ENCODE assay signal across 8 cellular contexts in genomic region chr6:32152414-32153251, GRCh38. TPM values are rescaled to one million over a fixed set of nuclear protein-coding genes. Genes with fewer than 3 reads are reported as not detected.
DNase-seq lines count a peak whose midpoint lies in the region; ATAC-seq and TF ChIP-seq lines count a peak whose summit lies in the region.

No MANE protein-coding gene starts in this region.

- no peaks in the 10 kb centered on the region for H3K36me3 ChIP-seq in mammary epithelial cell (ENCODE audit: insufficient read depth, low read length)

- dilution Hi-C loops in mammary epithelial cell (cut with HindIII; ENCODE audit: low sequenced_read_pairs): no loop called here

- peak overlapping the region; percentile 96 for H3K4me2 ChIP-seq in mammary epithelial cell (ENCODE audit: insufficient read depth, low read depth, low read length)

- no peaks in the 10 kb centered on the region for H4K20me1 ChIP-seq in mammary epithelial cell (ENCODE audit: insufficient read depth, low read length)

- WGBS in mammary epithelial cell (ENCODE audit: low coverage, missing lambda C conversion rate): 17% methylated on average over 17 of the region's 24 CpGs

- H2AFZ ChIP-seq in mammary epithelial cell (ENCODE audit: low read depth, low read length): peak overlapping the region; percentile 98

- peak overlapping the region; percentile 79 for H3K9ac ChIP-seq in mammary epithelial cell (ENCODE audit: insufficient read depth, low read length)

- peak overlapping the region; percentile 41 for H3K27ac ChIP-seq in mammary epithelial cell (ENCODE audit: insufficient read depth, low read depth, low read length)
- peak overlapping the region; percentile 92 for H3K27ac ChIP-seq in temporal lobe (ENCODE audit: low read depth, low read length)

- peaks cover 21% of the 10 kb centered on the region for H3K4me1 ChIP-seq in mammary epithelial cell (ENCODE audit: insufficient read depth, low read length)

- H3K4me3 ChIP-seq in mammary epithelial cell (replicated peaks in 1 of 3; ENCODE audit: insufficient read depth in 1 of 3, low read depth in 2 of 3, low read length in 3 of 3): peak overlapping the region; percentile 67 to 78 (median 70)

- TF ChIP-seq CTCF in mammary epithelial cell (conservative IDR thresholded peaks at IDR 0.05 in 1 of 2, IDR thresholded peaks at IDR 0.05 in 1 of 2; ENCODE audit: extremely low read depth in 1 of 2, insufficient read depth in 1 of 2, low read depth in 1 of 2, low read length in 2 of 2): no peak

- peak overlapping the region; percentile 95 to 99 for H3K4me3 Mint-ChIP-seq in activated T-cell treated with anti-CD3 and anti-CD28 coated beads, Interleukin-2, amount 50 U/mL, for 72 hours

- H3K79me2 ChIP-seq in mammary epithelial cell (ENCODE audit: insufficient read depth, low read length): peaks cover 12% of the 10 kb centered on the region

- H3K27me3 ChIP-seq in mammary epithelial cell (ENCODE audit: insufficient read depth, low read length): no peaks in the 10 kb centered on the region

- ATAC-seq in activated T-cell treated with anti-CD3 and anti-CD28 coated beads, Interleukin-2, amount 50 U/mL, for 72 hours (replicated peaks in 1 of 2): no peak
- no peak for ATAC-seq in HG03565 (IDR thresholded peaks at IDR 0.05; ENCODE audit: unreplicated experiment)

- BruUV-seq in mammary epithelial cell (replicated peaks; lab: Mats Ljungman, UMichigan): no TSS peak

- CTCF ChIA-PET in mammary epithelial cell (lab: Charles Lee; ENCODE audit: low non-redundant PET): interaction anchor here (0.6 kb wide), 3 partner anchors 173 to 1762 kb away, joined by 3 to 6 read pairs (median 3); no protein-coding TSS in a partner anchor

- H3K36me3 Mint-ChIP-seq in activated T-cell treated with anti-CD3 and anti-CD28 coated beads, Interleukin-2, amount 50 U/mL, for 72 hours (ENCODE audit: insufficient read depth in 2 of 2): peaks cover 3% of the 10 kb centered on the region in 2 donors

- H3K27ac Mint-ChIP-seq in activated T-cell treated with anti-CD3 and anti-CD28 coated beads, Interleukin-2, amount 50 U/mL, for 72 hours: no peak overlapping the region

- H3K9me3 Mint-ChIP-seq in activated T-cell treated with anti-CD3 and anti-CD28 coated beads, Interleukin-2, amount 50 U/mL, for 72 hours: no peaks in the 10 kb centered on the region

- H3K9me3 ChIP-seq in mammary epithelial cell (replicated peaks; ENCODE audit: insufficient read depth, low read length): no peaks in the 10 kb centered on the region

- intact Hi-C loops in mammary epithelial cell (cut with micrococcal nuclease): loop anchor here (10.0 kb wide), 2 partner anchors 108 to 178 kb away; partner anchors contain the start of gene DXO

- peaks cover 25% of the 10 kb centered on the region for H3K27me3 Mint-ChIP-seq in activated T-cell treated with anti-CD3 and anti-CD28 coated beads, Interleukin-2, amount 50 U/mL, for 72 hours (ENCODE audit: low read depth)

- H3K4me1 Mint-ChIP-seq in activated T-cell treated with anti-CD3 and anti-CD28 coated beads, Interleukin-2, amount 50 U/mL, for 72 hours (ENCODE audit: low read depth): peaks cover 60% of the 10 kb centered on the region

- DNase-seq in activated T-cell treated with anti-CD3 and anti-CD28 coated beads, Interleukin-2, amount 50 U/mL, for 72 hours: no peak
- DNase-seq in activated T-cell treated with anti-CD3 and anti-CD28 coated beads, Interleukin-2, amount 50 U/mL, for 48 hours: no peak
- peak; percentile 4 for DNase-seq in mammary epithelial cell
- peak; percentile 31 for DNase-seq in kidney tubule cell (ENCODE audit: low spot score)
- no peak for DNase-seq in stimulated activated CD4-positive, alpha-beta T cell treated with anti-CD3 and anti-CD28 coated beads, Interleukin-4, amount 100 ng/mL, for 24 hours
- DNase-seq in middle frontal gyrus (ENCODE audit: extremely low spot score, low spot score): no peak

- in situ Hi-C loops in mammary epithelial cell (cut with MboI; ENCODE audit: low sequenced_read_pairs in 2 of 2): no loop called here

RNA-seq across cellular contexts. Expression of gene PRRT1, which starts 0.9 kb away (rescaled TPM):
- total RNA-seq in activated T-cell treated with anti-CD3 and anti-CD28 coated beads, Interleukin-2, amount 50 U/mL, for 72 hours: 1 to 10 TPM in 1 of 2 donors, under 1 TPM in 1; 0.83 to 1.2 TPM
- 1 to 10 TPM in 1 of 2 donors, under 1 TPM in 1; 0.17 to 1.4 TPM for total RNA-seq in mammary epithelial cell
- polyA plus RNA-seq in mammary epithelial cell: 0.16 TPM
- polyA minus RNA-seq in mammary epithelial cell: not detected
- total RNA-seq in temporal lobe: 0.74 TPM

RNA-seq across cellular contexts. Expression of gene PPT2, which starts 1.3 kb away (rescaled TPM):
- total RNA-seq in activated T-cell treated with anti-CD3 and anti-CD28 coated beads, Interleukin-2, amount 50 U/mL, for 72 hours: 10 to 100 TPM; 17.9 to 18.2 TPM
- total RNA-seq in mammary epithelial cell (10 to 100 TPM; 10.0 to 15.6 TPM), temporal lobe (15.5 TPM)
- 13.5 TPM for polyA plus RNA-seq in mammary epithelial cell
- polyA minus RNA-seq in mammary epithelial cell: 14.8 TPM

RNA-seq across cellular contexts. Expression of gene EGFL8, which starts 11.8 kb away (rescaled TPM):
- 10 to 100 TPM in 1 of 2 donors, 1 to 10 TPM in 1; 9.6 to 11.2 TPM for total RNA-seq in activated T-cell treated with anti-CD3 and anti-CD28 coated beads, Interleukin-2, amount 50 U/mL, for 72 hours
- total RNA-seq in mammary epithelial cell (1 to 10 TPM in 1 of 2 donors, under 1 TPM in 1; 0.50 to 7.9 TPM), temporal lobe (6.6 TPM)
- polyA plus RNA-seq in mammary epithelial cell: 2.0 TPM
- not detected for polyA minus RNA-seq in mammary epithelial cell

RNA-seq across cellular contexts. Expression of gene FKBPL, which starts 22.5 kb away (rescaled TPM):
- total RNA-seq in activated T-cell treated with anti-CD3 and anti-CD28 coated beads, Interleukin-2, amount 50 U/mL, for 72 hours: 1 to 10 TPM; 6.9 to 9.1 TPM
- total RNA-seq in mammary epithelial cell: 1 to 10 TPM; 4.7 to 5.7 TPM
- 5.6 TPM for polyA plus RNA-seq in mammary epithelial cell
- 1.2 TPM for polyA minus RNA-seq in mammary epithelial cell
- total RNA-seq in temporal lobe: 2.7 TPM

RNA-seq across cellular contexts. Expression of gene AGPAT1, which starts 23.3 kb away (rescaled TPM):
- total RNA-seq in activated T-cell treated with anti-CD3 and anti-CD28 coated beads, Interleukin-2, amount 50 U/mL, for 72 hours: 10 to 100 TPM; 29.6 to 30.4 TPM
- 10 to 100 TPM; 32.5 to 56.5 TPM for total RNA-seq in mammary epithelial cell
- polyA plus RNA-seq in mammary epithelial cell: 97.8 TPM
- 143 TPM for polyA minus RNA-seq in mammary epithelial cell
- 17.5 TPM for total RNA-seq in temporal lobe

Comparison
In these comparisons a context has a peak if more than half of its experiments do, and no peak if none do; other contexts are left out.
1. DNase-seq: peak in mammary epithelial cell (single experiment) and kidney tubule cell (single experiment); none in activated T-cell treated with anti-CD3 and anti-CD28 coated beads, Interleukin-2, amount 50 U/mL, for 72 hours (0 of 2), activated T-cell treated with anti-CD3 and anti-CD28 coated beads, Interleukin-2, amount 50 U/mL, for 48 hours (0 of 2), stimulated activated CD4-positive, alpha-beta T cell treated with anti-CD3 and anti-CD28 coated beads, Interleukin-4, amount 100 ng/mL, for 24 hours (single experiment) and middle frontal gyrus (single experiment).